27 cellular contexts compared by ENCODE assay signal in the genomic region with DNA sequence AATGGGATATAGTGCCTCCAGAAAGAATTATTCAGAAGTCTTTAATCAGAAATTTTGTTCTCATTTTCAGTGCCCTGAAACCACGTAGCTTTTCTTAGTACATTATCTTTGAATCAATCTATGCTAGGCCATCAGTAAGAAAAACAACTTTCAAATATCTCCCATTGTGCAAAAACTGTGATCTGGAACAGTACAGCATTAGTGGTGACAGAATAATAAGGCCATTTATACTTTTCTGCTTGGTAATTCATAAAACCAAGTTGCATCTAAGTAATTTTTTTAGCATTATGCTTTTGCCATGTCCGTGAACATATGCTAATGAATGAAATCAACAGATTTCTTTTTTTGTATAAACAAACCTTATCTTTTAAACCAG. TPM values are rescaled to one million over a fixed set of nuclear protein-coding genes. Genes with fewer than 3 reads are reported as not detected.
DNase-seq lines count a peak whose midpoint lies in the region; ATAC-seq and TF ChIP-seq lines count a peak whose summit lies in the region.
"Had no signal": no experiment of that assay in that cellular context is flagged by ENCODE, and none has a peak within 500 bp of the region (broad histone marks: within the 10 kb centered on the region; RNA-seq: fewer than 3 reads in every experiment).

No MANE protein-coding gene starts in this region.

- CTCF ChIA-PET in SK-N-SH (lab: Yijun Ruan, JAX) (interaction anchor here (1.7 kb wide), 1 partner anchor 106 kb away, joined by 4 read pairs; no protein-coding TSS in a partner anchor), PC-9 (lab: Charles Lee) (no interaction called here)

- H4K20me1 ChIP-seq in SK-N-SH (ENCODE audit: insufficient read depth) (no peaks in the 10 kb centered on the region), PC-9 (ENCODE audit: insufficient read depth) (no peaks in the 10 kb centered on the region)
- H4K20me1 ChIP-seq: BLaER1 treated with 17β-estradiol and CSF1 and Interleukin-3, amounts not matched to agents 10 nM and 100 nM had no signal

- DNase-seq in SK-N-SH (no peak), PC-9 (no peak), right atrium auricular region (ENCODE audit: low spot score) (no peak), thoracic aorta (ENCODE audit: low spot score) (no peak), KG1 (lab: John Stamatoyannopoulos, UW) (no peak), DMS153 (lab: John Stamatoyannopoulos, UW) (no peak)
- DNase-seq: ACHN; Caco-2; CD4-positive, alpha-beta memory T cell; DMS 273 treated with DMSO at 0.1 percent for 48 hours; DND-41; H7; HFFc6; NCI-H1092; NCI-H1436 treated with DMSO at 0.1 percent for 48 hours; NCI-H1930; NCI-H2227 treated with DMSO at 0.1 percent for 48 hours; NCI-H510A treated with DMSO at 0.1 percent for 48 hours; NCI-H748 treated with DMSO at 0.1 percent for 48 hours; NK-92 treated with Interleukin-12 subunit alpha and Interleukin-12 subunit beta, amount 100 ng/mL, for 24 hours; Peyer's patch had no signal

- H3K4me3 ChIP-seq in SK-N-SH (ENCODE audit: low read depth in 2 of 2, low read length in 1 of 2): no peak overlapping the region
- no peak overlapping the region for H3K4me3 ChIP-seq in PC-9
- no peak overlapping the region for H3K4me3 ChIP-seq in right atrium auricular region
- H3K4me3 ChIP-seq in thoracic aorta: peak overlapping the region; percentile 3
- H3K4me3 ChIP-seq: BLaER1 treated with 17β-estradiol and CSF1 and Interleukin-3, amounts not matched to agents 10 nM and 100 nM; K562; Peyer's patch; SJSA1 had no signal

- H3K36me3 Mint-ChIP-seq in activated T-helper 17 cell treated with anti-CD3 and anti-CD28 coated beads, Interleukin-2, amount 50 U/mL, for 72 hours (ENCODE audit: low read depth): no peaks in the 10 kb centered on the region
- H3K36me3 Mint-ChIP-seq: CD4-positive, alpha-beta memory T cell had no signal

- no peaks in the 10 kb centered on the region for H3K9me2 ChIP-seq in SK-N-SH
- peaks cover 4% of the 10 kb centered on the region; the same call in 1 of the 2 replicates for H3K9me2 ChIP-seq in PC-9 (ENCODE audit: insufficient read depth)

- ATAC-seq in SK-N-SH treated with all-trans-retinoic acid at 6 μM for 48 hours (no peak), thoracic aorta (ENCODE audit: insufficient number of reproducible peaks, low FRiP score, low read depth) (no peak)
- no peak for ATAC-seq in activated T-helper 17 cell treated with anti-CD3 and anti-CD28 coated beads, Interleukin-2, amount 50 U/mL, for 72 hours (replicated peaks)
- ATAC-seq: K562 had no signal

- no peaks in the 10 kb centered on the region; a peak in 1 of 4 replicates for H3K4me1 ChIP-seq in SK-N-SH (ENCODE audit: control insufficient read depth in 1 of 2, insufficient read depth in 2 of 2, low read depth in 1 of 2, low read length in 1 of 2)
- H3K4me1 ChIP-seq in PC-9 (replicated peaks; ENCODE audit: insufficient read depth): no peaks in the 10 kb centered on the region
- H3K4me1 ChIP-seq in right atrium auricular region: peaks cover 0 to 38% of the 10 kb centered on the region in 2 donors
- peaks cover 27 to 70% of the 10 kb centered on the region in 2 donors for H3K4me1 ChIP-seq in thoracic aorta (ENCODE audit: control insufficient read depth in 1 of 2, low read depth in 2 of 2)
- H3K4me1 ChIP-seq: Caco-2, Peyer's patch, SJSA1 had no signal

- no peak overlapping the region for H3K4me3 Mint-ChIP-seq in activated T-helper 17 cell treated with anti-CD3 and anti-CD28 coated beads, Interleukin-2, amount 50 U/mL, for 72 hours
- H3K4me3 Mint-ChIP-seq: CD4-positive, alpha-beta memory T cell; HFFc6 had no signal

- no peak for TF ChIP-seq CTCF in SK-N-SH (IDR thresholded peaks at IDR 0.05)
- TF ChIP-seq CTCF in PC-9 (conservative IDR thresholded peaks at IDR 0.05): no peak
- no peak for TF ChIP-seq CTCF in right atrium auricular region (IDR thresholded peaks at IDR 0.05)
- TF ChIP-seq CTCF in thoracic aorta (IDR thresholded peaks at IDR 0.05): no peak

- no peak for TF ChIP-seq EP300 in SK-N-SH (IDR thresholded peaks at IDR 0.05; ENCODE audit: borderline replicate concordance in 1 of 2, low read depth in 1 of 2, low read length in 1 of 2)

- H3K27ac ChIP-seq in SK-N-SH (ENCODE audit: low read depth in 2 of 2, low read length in 1 of 2) (no peak overlapping the region), PC-9 (no peak overlapping the region), right atrium auricular region (peak overlapping the region; percentile 19 to 33), thoracic aorta (peak overlapping the region; percentile 84 to 86)
- H3K27ac ChIP-seq: 22Rv1; BLaER1 treated with 17β-estradiol and CSF1 and Interleukin-3, amounts not matched to agents 10 nM and 100 nM; Peyer's patch; SJSA1 had no signal

- no TSS peak for BruUV-seq in PC-9 (replicated peaks; lab: Mats Ljungman, UMichigan)

- H3K9me3 ChIP-seq in SK-N-SH (no peaks in the 10 kb centered on the region), PC-9 (ENCODE audit: insufficient read depth, low read depth) (no peaks in the 10 kb centered on the region), right atrium auricular region (no peaks in the 10 kb centered on the region), thoracic aorta (no peaks in the 10 kb centered on the region)
- H3K9me3 ChIP-seq: Caco-2, Peyer's patch, SJSA1 had no signal

- H3K27ac Mint-ChIP-seq in activated T-helper 17 cell treated with anti-CD3 and anti-CD28 coated beads, Interleukin-2, amount 50 U/mL, for 72 hours: no peak overlapping the region
- H3K27ac Mint-ChIP-seq: CD4-positive, alpha-beta memory T cell; HFFc6 had no signal

- intact Hi-C loops in PC-9 (cut with micrococcal nuclease; ENCODE audit: unreplicated experiment): no loop called here

- H3F3A ChIP-seq in SK-N-SH (replicated peaks; ENCODE audit: insufficient read depth): no peaks in the 10 kb centered on the region
- no peaks in the 10 kb centered on the region for H3F3A ChIP-seq in PC-9 (ENCODE audit: insufficient read depth, low read depth)

- WGBS in SK-N-SH (ENCODE audit: low lambda C conversion rate): 30% methylated on average over 2 of the region's 2 CpGs

- H3K36me3 ChIP-seq in SK-N-SH (replicated peaks in 1 of 2; ENCODE audit: control insufficient read depth in 1 of 2, insufficient read depth in 2 of 2, low read length in 1 of 2): no peaks in the 10 kb centered on the region
- no peaks in the 10 kb centered on the region for H3K36me3 ChIP-seq in PC-9 (ENCODE audit: low read depth)
- no peaks in the 10 kb centered on the region for H3K36me3 ChIP-seq in right atrium auricular region
- H3K36me3 ChIP-seq in thoracic aorta: no peaks in the 10 kb centered on the region
- H3K36me3 ChIP-seq: BLaER1 treated with 17β-estradiol and CSF1 and Interleukin-3, amounts not matched to agents 10 nM and 100 nM; Peyer's patch; SJSA1 had no signal

- H3K27me3 ChIP-seq in SK-N-SH (ENCODE audit: insufficient read depth) (no peaks in the 10 kb centered on the region), PC-9 (ENCODE audit: insufficient read depth, low read depth) (no peaks in the 10 kb centered on the region), right atrium auricular region (no peaks in the 10 kb centered on the region), thoracic aorta (replicated peaks; ENCODE audit: insufficient read depth) (no peaks in the 10 kb centered on the region)
- H3K27me3 ChIP-seq: BLaER1 treated with 17β-estradiol and CSF1 and Interleukin-3, amounts not matched to agents 10 nM and 100 nM; Peyer's patch; SJSA1 had no signal

- H3K79me2 ChIP-seq in SK-N-SH (ENCODE audit: insufficient read depth) (no peaks in the 10 kb centered on the region), PC-9 (ENCODE audit: low read depth) (no peaks in the 10 kb centered on the region)

- H3K9me3 Mint-ChIP-seq in activated T-helper 17 cell treated with anti-CD3 and anti-CD28 coated beads, Interleukin-2, amount 50 U/mL, for 72 hours: peaks cover 4% of the 10 kb centered on the region

- H3K4me1 Mint-ChIP-seq in activated T-helper 17 cell treated with anti-CD3 and anti-CD28 coated beads, Interleukin-2, amount 50 U/mL, for 72 hours: no peaks in the 10 kb centered on the region
- H3K4me1 Mint-ChIP-seq: CD4-positive, alpha-beta memory T cell had no signal

- peak overlapping the region; percentile 22; the same call in 1 of the 2 replicates for H2AFZ ChIP-seq in SK-N-SH (ENCODE audit: low read depth)
- H2AFZ ChIP-seq in PC-9: peak overlapping the region; percentile 36; the same call in 1 of the 2 replicates

- POLR2A ChIA-PET in SK-N-SH (lab: Yijun Ruan, JAX): no interaction called here
- POLR2A ChIA-PET in PC-9 (lab: Charles Lee; ENCODE audit: unreplicated experiment): no interaction called here

- H3K4me2 ChIP-seq in SK-N-SH (no peak overlapping the region), PC-9 (no peak overlapping the region)

- no peak for TF ChIP-seq RAD21 in SK-N-SH (IDR thresholded peaks at IDR 0.05; ENCODE audit: low read length)

- no peak overlapping the region for H3K9ac ChIP-seq in SK-N-SH
- H3K9ac ChIP-seq: BLaER1 treated with 17β-estradiol and CSF1 and Interleukin-3, amounts not matched to agents 10 nM and 100 nM had no signal

- no peaks in the 10 kb centered on the region for H3K27me3 Mint-ChIP-seq in activated T-helper 17 cell treated with anti-CD3 and anti-CD28 coated beads, Interleukin-2, amount 50 U/mL, for 72 hours
- H3K27me3 Mint-ChIP-seq: CD4-positive, alpha-beta memory T cell had no signal

TF ChIP-seq in SK-N-SH, 30 proteins besides CTCF, POLR2A, EP300 and RAD21 (continues in another document):
- TF ChIP-seq CHD2 (IDR thresholded peaks at IDR 0.05; ENCODE audit: low read length, partially characterized antibody): no peak

TF ChIP-seq in SK-N-SH treated with all-trans-retinoic acid at 6 μM for 48 hours, 23 proteins besides CTCF, POLR2A, EP300 and RAD21 (continues in another document):
- TF ChIP-seq, protein P1, sequence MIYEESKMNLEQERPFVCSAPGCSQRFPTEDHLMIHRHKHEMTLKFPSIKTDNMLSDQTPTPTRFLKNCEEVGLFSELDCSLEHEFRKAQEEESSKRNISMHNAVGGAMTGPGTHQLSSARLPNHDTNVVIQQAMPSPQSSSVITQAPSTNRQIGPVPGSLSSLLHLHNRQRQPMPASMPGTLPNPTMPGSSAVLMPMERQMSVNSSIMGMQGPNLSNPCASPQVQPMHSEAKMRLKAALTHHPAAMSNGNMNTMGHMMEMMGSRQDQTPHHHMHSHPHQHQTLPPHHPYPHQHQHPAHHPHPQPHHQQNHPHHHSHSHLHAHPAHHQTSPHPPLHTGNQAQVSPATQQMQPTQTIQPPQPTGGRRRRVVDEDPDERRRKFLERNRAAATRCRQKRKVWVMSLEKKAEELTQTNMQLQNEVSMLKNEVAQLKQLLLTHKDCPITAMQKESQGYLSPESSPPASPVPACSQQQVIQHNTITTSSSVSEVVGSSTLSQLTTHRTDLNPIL (CRISPR knock-in tag; IDR thresholded peaks at IDR 0.05; ENCODE audit: low read depth): no peak
- no peak for TF ChIP-seq TCF4 (CRISPR knock-in tag; IDR thresholded peaks at IDR 0.05; ENCODE audit: borderline replicate concordance)
- no peak for TF ChIP-seq ISL1 (CRISPR knock-in tag; IDR thresholded peaks at IDR 0.05)
- no peak for TF ChIP-seq BACH2 (CRISPR knock-in tag; IDR thresholded peaks at IDR 0.05; ENCODE audit: borderline replicate concordance)

RNA-seq across cellular contexts. Expression of a gene that starts 35.4 kb away (rescaled TPM):
- polyA plus RNA-seq in SK-N-SH (2012; rRNA removed): 1.3 and 1.8 TPM in 2 replicates
- 1.2 and 1.4 TPM in 2 replicates for polyA plus RNA-seq in SK-N-SH (2012; cell fraction: cytosol; rRNA removed)
- 0.38 and 0.74 TPM in 2 replicates for polyA plus RNA-seq in SK-N-SH (2012; cell fraction: nucleus; rRNA removed)
- 0.28 TPM in 1 of 2 replicates, not detected in the other for total RNA-seq in PC-9 (2021)
- 1 to 10 TPM in 1 of 2 donors, under 1 TPM in 1; 0.59 to 1.1 TPM for total RNA-seq in right atrium auricular region
- 10 to 100 TPM; 15.8 to 81.3 TPM for total RNA-seq in thoracic aorta
- not detected for total RNA-seq in activated T-helper 17 cell treated with anti-CD3 and anti-CD28 coated beads, Interleukin-2, amount 50 U/mL, for 72 hours
- total RNA-seq: Caco-2; CD4-positive, alpha-beta memory T cell; SJSA1 had no signal
- polyA plus RNA-seq: CD4-positive, alpha-beta memory T cell had no signal

Comparison
In these comparisons a context has a peak if more than half of its experiments do, and no peak if none do; other contexts are left out.
1. H3K27ac ChIP-seq: peak in right atrium auricular region (2 of 2) and thoracic aorta (2 of 2); none in SK-N-SH (0 of 2) and PC-9 (single experiment).
2. RNA of a gene that starts 35.4 kb away (total RNA-seq): 15.8 to 81.3 TPM in thoracic aorta; 0.59 to 1.1 TPM in right atrium auricular region, 0.28 TPM in PC-9 and not detected in activated T-helper 17 cell treated with anti-CD3 and anti-CD28 coated beads, Interleukin-2, amount 50 U/mL, for 72 hours; every median in the first group is over 4 times any median in the second.